ENCODE assay signal across 1 cellular context in genomic region chr22:41963453-41964105, GRCh38.
TF ChIP-seq lines count a peak whose summit lies in the region.

No MANE protein-coding gene starts in this region.

TF ChIP-seq in SK-N-SH treated with all-trans-retinoic acid at 6 μM for 48 hours, 23 proteins besides CTCF, POLR2A, EP300 and RAD21 (continued from another document):
- TF ChIP-seq TSHZ2 (CRISPR knock-in tag; IDR thresholded peaks at IDR 0.05) = no peak
TF ChIP-seq in SK-N-SH treated with all-trans-retinoic acid at 6 μM for 48 hours: peak in this region for 1.
